In genomic region chr12:115224031-115224430, GRCh38 we compare ENCODE assay signal across 23 cellular contexts.
DNase-seq lines count a peak whose midpoint lies in the region; ATAC-seq, FAIRE-seq and TF ChIP-seq lines count a peak whose summit lies in the region.
"Had no signal": no experiment of that assay in that cellular context is flagged by ENCODE, and none has a peak within 500 bp of the region (broad histone marks: within the 10 kb centered on the region; RNA-seq: fewer than 3 reads in every experiment).

No MANE protein-coding gene starts in this region.

- H3K27ac ChIP-seq in HepG2 (ENCODE audit: extremely low read length, insufficient read depth, low read length) (no peak overlapping the region), right lobe of liver (no peak overlapping the region), SJSA1 (peak overlapping the region; percentile 82), testis (no peak overlapping the region)
- no peak overlapping the region for H3K27ac ChIP-seq in CD8-positive, alpha-beta T cell (ENCODE audit: low read depth, low read length)
- H3K27ac ChIP-seq: ovary, right atrium auricular region had no signal

- ATAC-seq in HepG2, result no peak
- no peak for ATAC-seq in right lobe of liver
- ATAC-seq in CD8-positive, alpha-beta T cell, result no peak
- ATAC-seq: activated CD4-positive, CD25-positive, alpha-beta regulatory T cell treated with anti-CD3 and anti-CD28 coated beads, Interleukin-2, amount 50 U/mL, for 24 hours had no signal

- no peaks in the 10 kb centered on the region for H3K27me3 Mint-ChIP-seq in CD8-positive, alpha-beta T cell (ENCODE audit: low read depth)
- H3K27me3 Mint-ChIP-seq: memory B cell, naive B cell had no signal

- TF ChIP-seq POLR2A in HepG2 (IDR thresholded peaks at IDR 0.05; ENCODE audit: insufficient read depth in 1 of 2, low read depth in 2 of 2, low read length in 2 of 2) (no peak), right lobe of liver (IDR thresholded peaks at IDR 0.05) (no peak), testis (IDR thresholded peaks at IDR 0.05) (no peak)

- no peak overlapping the region for H3K9ac ChIP-seq in HepG2 (ENCODE audit: insufficient read depth, low read depth, low read length)

- no peaks in the 10 kb centered on the region for H3K79me2 ChIP-seq in HepG2 (ENCODE audit: insufficient read depth, low read length)

- no peak for TF ChIP-seq RAD21 in HepG2 (CRISPR knock-in tag; IDR thresholded peaks at IDR 0.05)

- 52% methylated on average over 4 of the region's 4 CpGs for WGBS in HepG2 (ENCODE audit: low lambda C conversion rate)
- WGBS in right lobe of liver (ENCODE audit: insufficient coverage, low coverage, low lambda C conversion rate, missing lambda C conversion rate), result 76% methylated on average over 4 of the region's 4 CpGs
- 78 to 83% methylated on average over 4 of the region's 4 CpGs for WGBS in testis, 2 donors

- no peaks in the 10 kb centered on the region for H3K9me3 Mint-ChIP-seq in CD8-positive, alpha-beta T cell
- H3K9me3 Mint-ChIP-seq: memory B cell had no signal

- H3K27ac Mint-ChIP-seq in CD8-positive, alpha-beta T cell, result no peak overlapping the region
- H3K27ac Mint-ChIP-seq: memory B cell, naive B cell had no signal

- no TSS peak for BruUV-seq in HepG2 (replicated peaks; lab: Mats Ljungman, UMichigan)

- H3K4me1 Mint-ChIP-seq in CD8-positive, alpha-beta T cell (ENCODE audit: low read depth), result no peaks in the 10 kb centered on the region
- H3K4me1 Mint-ChIP-seq: memory B cell, naive B cell had no signal

- H3K36me3 Mint-ChIP-seq in CD8-positive, alpha-beta T cell, result no peaks in the 10 kb centered on the region
- H3K36me3 Mint-ChIP-seq: memory B cell, naive B cell had no signal

- POLR2A ChIA-PET in HepG2 (lab: Yijun Ruan, JAX), result no interaction called here
- POLR2A ChIA-PET in CD8-positive, alpha-beta T cell (lab: Charles Lee), result no interaction called here

- H3K9me3 ChIP-seq in HepG2 (ENCODE audit: low read length) (no peaks in the 10 kb centered on the region), right lobe of liver (no peaks in the 10 kb centered on the region), SJSA1 (replicated peaks) (no peaks in the 10 kb centered on the region), testis (no peaks in the 10 kb centered on the region)
- H3K9me3 ChIP-seq in CD8-positive, alpha-beta T cell (ENCODE audit: low read length), result no peaks in the 10 kb centered on the region
- H3K9me3 ChIP-seq: ovary, right atrium auricular region had no signal

- FAIRE-seq in HepG2 (lab: Jason Lieb, UNC), result no peak
- FAIRE-seq in urothelium cell line (lab: Jason Lieb, UNC), result no peak
- FAIRE-seq in frontal cortex (lab: Jason Lieb, UNC), result no peak

- TF ChIP-seq CTCF in HepG2 (CRISPR knock-in tag; IDR thresholded peaks at IDR 0.05), result no peak
- TF ChIP-seq CTCF in right lobe of liver (IDR thresholded peaks at IDR 0.05), result no peak
- TF ChIP-seq CTCF in testis (IDR thresholded peaks at IDR 0.05), result no peak
- TF ChIP-seq CTCF in CD8-positive, alpha-beta T cell (IDR thresholded peaks at IDR 0.05), result no peak

- in situ Hi-C loops in HepG2 (cut with HindIII; ENCODE audit: extremely low pct_ligation_motif_present, low pct_unique_long_range_greater_than_20kb), result no loop called here

- H2AFZ ChIP-seq in HepG2 (ENCODE audit: low read length), result no peak overlapping the region

- intact Hi-C loops in HepG2 (cut with micrococcal nuclease; ENCODE audit: unreplicated experiment) (loop anchor here (5.0 kb wide), 1 partner anchor 173 kb away; no protein-coding TSS in a partner anchor), right lobe of liver (cut with DNase I) (no loop called here), testis (cut with DNase I; ENCODE audit: low total_unique reads) (no loop called here)
- intact Hi-C loops in CD8-positive, alpha-beta T cell (cut with DNase I, micrococcal nuclease), result no loop called here

- no peak overlapping the region for H3K4me3 Mint-ChIP-seq in CD8-positive, alpha-beta T cell
- H3K4me3 Mint-ChIP-seq: memory B cell, naive B cell had no signal

- TF ChIP-seq EP300 in HepG2 (IDR thresholded peaks at IDR 0.05; ENCODE audit: low read depth in 2 of 2, low read length in 2 of 2) (no peak), HepG2 (CRISPR knock-in tag; IDR thresholded peaks at IDR 0.05; ENCODE audit: borderline replicate concordance) (no peak)

- CTCF ChIA-PET in HepG2 (lab: Yijun Ruan, JAX; ENCODE audit: low intra/inter-chr PET ratio, low total read pairs), result no interaction called here
- CTCF ChIA-PET in CD8-positive, alpha-beta T cell (lab: Charles Lee), result no interaction called here

- DNase-seq in HepG2 (ENCODE audit: low spot score) (peak; percentile 30), right lobe of liver (no peak), SJSA1 (ENCODE audit: low read depth in 1 of 2, low spot score in 2 of 2) (peak; percentile 71 to 74), left kidney (ENCODE audit: low read depth, low spot score) (peak; percentile 49), urothelium cell line (ENCODE audit: low spot score) (peak; percentile 38), testis (no peak), frontal cortex (ENCODE audit: low spot score in 2 of 2) (no peak)
- DNase-seq in CD8-positive, alpha-beta T cell, result no peak
- DNase-seq: activated naive CD4-positive, alpha-beta T cell treated with Interleukin-2 at 50 U/mL for 16 hours; activated T-cell treated with anti-CD3 and anti-CD28 coated beads, Interleukin-2, amount 50 U/mL, for 1 hour; cerebellar nuclear complex; erythroblast; foreskin melanocyte; H7; naive B cell; NCI-H1436 treated with DMSO at 0.1 percent for 48 hours; NCI-H526 treated with DMSO at 0.1 percent for 48 hours; ovary; stimulated activated CD4-positive, alpha-beta T cell treated with anti-CD3 and anti-CD28 coated beads, Interleukin-15, amount 100 ng/mL, for 24 hours; stimulated activated CD8-positive, alpha-beta memory T cell treated with anti-CD3 and anti-CD28 coated beads, Interleukin-4, amount 100 ng/mL, for 48 hours had no signal

- H3K4me1 ChIP-seq in HepG2 (ENCODE audit: insufficient read depth, low read length), result peaks cover 23% of the 10 kb centered on the region
- no peaks in the 10 kb centered on the region for H3K4me1 ChIP-seq in right lobe of liver
- H3K4me1 ChIP-seq in SJSA1 (replicated peaks), result peaks cover 47% of the 10 kb centered on the region
- H3K4me1 ChIP-seq in testis, result no peaks in the 10 kb centered on the region
- H3K4me1 ChIP-seq in CD8-positive, alpha-beta T cell (ENCODE audit: insufficient read depth, low read length), result no peaks in the 10 kb centered on the region

- H3K36me3 ChIP-seq in HepG2 (replicated peaks in 1 of 2; ENCODE audit: control insufficient read depth in 1 of 2, insufficient read depth in 2 of 2, low read length in 2 of 2), result no peaks in the 10 kb centered on the region
- no peaks in the 10 kb centered on the region for H3K36me3 ChIP-seq in right lobe of liver
- H3K36me3 ChIP-seq in SJSA1, result no peaks in the 10 kb centered on the region
- no peaks in the 10 kb centered on the region for H3K36me3 ChIP-seq in testis (ENCODE audit: low read depth, missing control alignments)
- H3K36me3 ChIP-seq in CD8-positive, alpha-beta T cell (ENCODE audit: insufficient read depth, low read length), result no peaks in the 10 kb centered on the region
- H3K36me3 ChIP-seq: ovary, right atrium auricular region had no signal

- peaks cover 2 to 3% of the 10 kb centered on the region in 2 experiments; a peak in 1 of 5 replicates for H3K27me3 ChIP-seq in HepG2 (ENCODE audit: control insufficient read depth in 1 of 2, insufficient read depth in 2 of 2, low read length in 2 of 2)
- no peaks in the 10 kb centered on the region for H3K27me3 ChIP-seq in right lobe of liver
- no peaks in the 10 kb centered on the region for H3K27me3 ChIP-seq in SJSA1 (replicated peaks)
- H3K27me3 ChIP-seq in testis, result no peaks in the 10 kb centered on the region
- no peaks in the 10 kb centered on the region for H3K27me3 ChIP-seq in CD8-positive, alpha-beta T cell (ENCODE audit: insufficient read depth, low read length)
- H3K27me3 ChIP-seq: ovary, right atrium auricular region had no signal

- H3K4me2 ChIP-seq in HepG2 (ENCODE audit: low read depth, low read length), result no peak overlapping the region

- no peak overlapping the region for H3K4me3 ChIP-seq in HepG2 (replicated peaks in 1 of 3; ENCODE audit: insufficient read depth in 1 of 3, low read depth in 2 of 3, low read length in 3 of 3)
- H3K4me3 ChIP-seq in right lobe of liver, result no peak overlapping the region
- no peak overlapping the region for H3K4me3 ChIP-seq in SJSA1
- no peak overlapping the region for H3K4me3 ChIP-seq in testis
- H3K4me3 ChIP-seq in CD8-positive, alpha-beta T cell (ENCODE audit: low read depth, low read length), result no peak overlapping the region
- H3K4me3 ChIP-seq: ovary, right atrium auricular region had no signal

- no peaks in the 10 kb centered on the region for H4K20me1 ChIP-seq in HepG2 (ENCODE audit: insufficient read depth, low read length)

TF ChIP-seq in HepG2, 621 proteins besides CTCF, POLR2A, EP300 and RAD21 (continues in another document):
- no peak for TF ChIP-seq ZNF337 (CRISPR knock-in tag; IDR thresholded peaks at IDR 0.05; ENCODE audit: borderline replicate concordance, low read depth)

Comparison
In these comparisons a context has a peak if more than half of its experiments do, and no peak if none do; other contexts are left out.
1. DNase-seq: peak in HepG2 (single experiment), SJSA1 (2 of 2), left kidney (single experiment) and urothelium cell line (single experiment); none in right lobe of liver (0 of 3), testis (single experiment), frontal cortex (0 of 2) and CD8-positive, alpha-beta T cell (0 of 7).